ENCODE assay signal across 8 cellular contexts in the genomic region with DNA sequence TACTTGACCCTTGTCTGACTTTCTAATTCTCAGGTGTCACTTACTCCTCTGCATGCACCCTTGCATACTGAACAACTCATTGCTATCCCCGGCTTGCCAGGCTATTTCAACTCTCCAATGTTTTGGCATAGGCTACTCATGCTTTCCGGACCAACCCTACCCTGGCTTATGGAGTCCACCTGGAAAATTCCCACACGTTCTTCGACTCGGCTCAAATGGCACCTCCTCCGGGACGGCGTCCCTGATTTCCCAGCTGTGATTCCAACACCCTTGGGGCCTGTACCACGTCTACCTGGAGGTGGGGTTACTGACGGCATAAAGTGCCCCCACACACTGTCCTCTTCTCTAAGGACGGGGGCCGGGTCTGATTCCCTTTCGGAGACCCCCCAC. TPM values are rescaled to one million over a fixed set of nuclear protein-coding genes. Genes with fewer than 3 reads are reported as not detected.
DNase-seq lines count a peak whose midpoint lies in the region; ATAC-seq, FAIRE-seq and TF ChIP-seq lines count a peak whose summit lies in the region.

No MANE protein-coding gene starts in this region.

- BruUV-seq in K562 (replicated peaks; lab: Mats Ljungman, UMichigan) = no TSS peak

- peak overlapping the region; percentile 84 for H3K4me2 ChIP-seq in K562 (ENCODE audit: insufficient read depth, low read length)

- intact Hi-C loops in K562 (cut with micrococcal nuclease) (no loop called here), left colon (cut with DNase I, micrococcal nuclease) (no loop called here)

- H3K9ac ChIP-seq in K562 (ENCODE audit: insufficient read depth in 1 of 2, low read depth in 2 of 2, low read length in 2 of 2) = peak overlapping the region; percentile 57 to 94

- no peak for TF ChIP-seq CTCF in K562 (IDR thresholded peaks at IDR 0.05 in 2 of 3, conservative IDR thresholded peaks at IDR 0.05 in 1 of 3; ENCODE audit: insufficient read depth in 2 of 3, low read depth in 1 of 3, low read length in 3 of 3)

- H3K4me1 ChIP-seq in K562 (replicated peaks in 1 of 2; ENCODE audit: control insufficient read depth in 2 of 2, insufficient read depth in 2 of 2, low read length in 2 of 2) = peaks cover 4 to 8% of the 10 kb centered on the region in 2 experiments; a peak in 3 of 5 replicates

- peak overlapping the region; percentile 99 for H3K4me3 Mint-ChIP-seq in activated CD8-positive, alpha-beta memory T cell treated with anti-CD3 and anti-CD28 coated beads, Interleukin-2, amount 10 ng/mL, durations not matched to agents 7 days and 5 days

- peak overlapping the region; percentile 93 for H3K4me3 ChIP-seq in Jurkat, Clone E6-1 (ENCODE audit: low read length)
- H3K4me3 ChIP-seq in K562 = peak overlapping the region; percentile 81

- no peaks in the 10 kb centered on the region for H4K20me1 ChIP-seq in K562 (replicated peaks; ENCODE audit: control insufficient read depth, insufficient read depth, low read length)

- no peaks in the 10 kb centered on the region for H3K27me3 Mint-ChIP-seq in activated CD8-positive, alpha-beta memory T cell treated with anti-CD3 and anti-CD28 coated beads, Interleukin-2, amount 10 ng/mL, durations not matched to agents 7 days and 5 days

- peak overlapping the region; percentile 76 for H3K27ac Mint-ChIP-seq in activated CD8-positive, alpha-beta memory T cell treated with anti-CD3 and anti-CD28 coated beads, Interleukin-2, amount 10 ng/mL, durations not matched to agents 7 days and 5 days

- WGBS in K562 (ENCODE audit: insufficient coverage, low coverage, missing lambda C conversion rate) = 1% methylated on average over 12 of the region's 13 CpGs

- no peak for TF ChIP-seq POLR2A in K562 (conservative IDR thresholded peaks at IDR 0.05)

- H3K27ac ChIP-seq in K562 (ENCODE audit: extremely low read depth, low read depth, low read length) (peak overlapping the region; percentile 55; the same call in 1 of the 3 replicates), substantia nigra (ENCODE audit: low read depth, low read length, poor library complexity, severe bottlenecking) (peak overlapping the region; percentile 78)

- no peaks in the 10 kb centered on the region for H3K9me3 Mint-ChIP-seq in activated CD8-positive, alpha-beta memory T cell treated with anti-CD3 and anti-CD28 coated beads, Interleukin-2, amount 10 ng/mL, durations not matched to agents 7 days and 5 days (ENCODE audit: low read depth)

- DNase-seq in activated CD8-positive, alpha-beta memory T cell treated with anti-CD3 and anti-CD28 coated beads, Interleukin-2, amount 10 ng/mL, durations not matched to agents 7 days and 5 days = no peak
- DNase-seq in activated CD8-positive, alpha-beta memory T cell treated with anti-CD3 and anti-CD28 coated beads for 24 hours = no peak
- no peak for DNase-seq in Jurkat, Clone E6-1 (ENCODE audit: low read depth, low spot score)
- no peak for DNase-seq in K562 (ENCODE audit: extremely low read depth in 1 of 4, low spot score in 3 of 4)
- peak; percentile 40 to 41 for DNase-seq in left colon
- peak in 8 of 49 donors; percentile 2 to 74 (median 34) for DNase-seq in substantia nigra (lab: John Stamatoyannopoulos, UW)
- DNase-seq in NOMO-1 (lab: John Stamatoyannopoulos, UW; ENCODE audit: unreplicated experiment in 2 of 2) = no peak

- peaks cover 62% of the 10 kb centered on the region for H3K4me1 Mint-ChIP-seq in activated CD8-positive, alpha-beta memory T cell treated with anti-CD3 and anti-CD28 coated beads, Interleukin-2, amount 10 ng/mL, durations not matched to agents 7 days and 5 days

- no peaks in the 10 kb centered on the region for H3K9me3 ChIP-seq in K562 (replicated peaks; ENCODE audit: control insufficient read depth, insufficient read depth, low read depth, low read length)

- H3K36me3 Mint-ChIP-seq in activated CD8-positive, alpha-beta memory T cell treated with anti-CD3 and anti-CD28 coated beads, Interleukin-2, amount 10 ng/mL, durations not matched to agents 7 days and 5 days = peaks cover 47% of the 10 kb centered on the region

- H3K27me3 ChIP-seq in K562 (ENCODE audit: control insufficient read depth in 2 of 2, insufficient read depth in 2 of 2, low read length in 2 of 2) = no peaks in the 10 kb centered on the region

- H2AFZ ChIP-seq in K562 (ENCODE audit: low read depth, low read length) = peak overlapping the region; percentile 83

- no peak for TF ChIP-seq RAD21 in K562 (CRISPR knock-in tag; conservative IDR thresholded peaks at IDR 0.05 in 1 of 2, IDR thresholded peaks at IDR 0.05 in 1 of 2)

- ATAC-seq in activated CD8-positive, alpha-beta memory T cell treated with anti-CD3 and anti-CD28 coated beads, Interleukin-2, amount 10 ng/mL, durations not matched to agents 7 days and 5 days = peak; percentile 6
- ATAC-seq in K562 = peak; percentile 48
- peak; percentile 49 for ATAC-seq in left colon
- no peak for ATAC-seq in GM19328 (IDR thresholded peaks at IDR 0.05; ENCODE audit: unreplicated experiment)

- in situ Hi-C loops in K562 (cut with MboI) = no loop called here

- FAIRE-seq in K562 (lab: Jason Lieb, UNC) = no peak

- H3K79me2 ChIP-seq in K562 (ENCODE audit: control insufficient read depth, insufficient read depth, low read length) = peaks cover 43% of the 10 kb centered on the region

- TF ChIP-seq EP300 in K562 (IDR thresholded peaks at IDR 0.05; ENCODE audit: low read length) = no peak

- POLR2A ChIA-PET in K562 (lab: Yijun Ruan, JAX) = interaction anchor here (0.8 to 1.2 kb wide), 4 partner anchors 9 to 113 kb away, joined by 3 to 7 read pairs (median 4); no protein-coding TSS in a partner anchor

- H3K9me1 ChIP-seq in K562 (ENCODE audit: control insufficient read depth, insufficient read depth, low read length) = no peaks in the 10 kb centered on the region

- H3K36me3 ChIP-seq in K562 (ENCODE audit: control insufficient read depth, insufficient read depth, low read length) = peaks cover 32% of the 10 kb centered on the region; the same call in 1 of the 3 replicates

- CTCF ChIA-PET in activated CD8-positive, alpha-beta memory T cell treated with anti-CD3 and anti-CD28 coated beads, Interleukin-2, amount 10 ng/mL, durations not matched to agents 7 days and 5 days (lab: Charles Lee) = interaction anchor here (0.6 to 1.2 kb wide), 5 partner anchors 35 to 598 kb away, joined by 3 to 7 read pairs (median 3); no protein-coding TSS in a partner anchor
- CTCF ChIA-PET in K562 (lab: Yijun Ruan, JAX; ENCODE audit: low intra/inter-chr PET ratio) = no interaction called here

TF ChIP-seq in K562, 482 proteins besides CTCF, POLR2A, EP300 and RAD21 (continues in another document):
- TF ChIP-seq CBFA2T3 (IDR thresholded peaks at IDR 0.05) = no peak
- TF ChIP-seq SMARCA5 (IDR thresholded peaks at IDR 0.05) = peak; percentile 95
- TF ChIP-seq RBM15 (IDR thresholded peaks at IDR 0.05; ENCODE audit: insufficient read depth, low read length) = no peak
- 0 out of 2 replicates have a peak, but pooled peaks have one; percentile 12 for TF ChIP-seq ETV5 (CRISPR knock-in tag; IDR thresholded peaks at IDR 0.05; ENCODE audit: low read depth)
- TF ChIP-seq CCAR2 (IDR thresholded peaks at IDR 0.05; ENCODE audit: low read depth, low read length) = no peak

RNA-seq across cellular contexts. Expression of a gene that starts 0.5 kb away (rescaled TPM):
- 10 to 100 TPM; 34.7 to 45.4 TPM for total RNA-seq in activated CD8-positive, alpha-beta memory T cell treated with anti-CD3 and anti-CD28 coated beads, Interleukin-2, amount 10 ng/mL, durations not matched to agents 7 days and 5 days
- 13.0 TPM for polyA plus RNA-seq in Jurkat, Clone E6-1 (2012; ENCODE audit: insufficient read depth, insufficient read length)
- 48.3 and 51.8 TPM in 2 replicates for total RNA-seq in K562 (2011; cell fraction: chromatin; rRNA removed; ENCODE audit: low replicate concordance)
- total RNA-seq in K562 (2011; cell fraction: nucleolus; rRNA removed) = 22.4 and 26.3 TPM in 2 replicates
- 28.6 and 37.3 TPM in 2 replicates for total RNA-seq in K562 (2011; cell fraction: nucleoplasm; rRNA removed)
- total RNA-seq in K562 (2014; rRNA removed) (5.2 and 5.4 TPM in 2 replicates), K562 (2014; rRNA removed; fragmentation: Illumina TruSeq; extraction: Trizol) (6.9 and 7.6 TPM in 2 replicates), K562 (2015; rRNA removed; fragmentation: Illumina TruSeq; extraction: Trizol) (6.9 and 7.2 TPM in 2 replicates), K562 (2021) (7.6 and 9.4 TPM in 2 replicates), left colon (10 to 100 TPM in 1 of 2 donors, 1 to 10 TPM in 1; 10.0 to 13.6 TPM)
- polyA plus RNA-seq in K562 (2011; rRNA removed) (10.2 and 12.9 TPM in 2 replicates), K562 (2014; fragmentation: Illumina TruSeq; extraction: Trizol) (6.2 and 6.7 TPM in 2 replicates), K562 (2014; fragmentation: Nextera tagmentation; extraction: Ambion mirVana) (1 to 10 TPM; 1.3 to 1.6 TPM), K562 (2014; rRNA removed) (5.0 and 7.8 TPM in 2 replicates)
- 5.4 and 8.5 TPM in 2 replicates for polyA plus RNA-seq in K562 (2011; cell fraction: cytosol; rRNA removed)
- polyA plus RNA-seq in K562 (2011; cell fraction: nucleus; rRNA removed) = 14.2 and 16.9 TPM in 2 replicates
- polyA plus RNA-seq in K562 (2012) = 4.8 and 6.3 TPM in 2 replicates
- 14.0 and 14.5 TPM in 2 replicates for polyA minus RNA-seq in K562 (2011; rRNA and poly(A)+ RNA removed)
- 6.4 and 7.1 TPM in 2 replicates for polyA minus RNA-seq in K562 (2011; cell fraction: cytosol; rRNA and poly(A)+ RNA removed)
- polyA minus RNA-seq in K562 (2011; cell fraction: nucleus; rRNA and poly(A)+ RNA removed) = 8.3 and 15.2 TPM in 2 replicates

RNA-seq across cellular contexts. Expression of a gene that starts 0.6 kb away (rescaled TPM):
- total RNA-seq in activated CD8-positive, alpha-beta memory T cell treated with anti-CD3 and anti-CD28 coated beads, Interleukin-2, amount 10 ng/mL, durations not matched to agents 7 days and 5 days = 100 to 1,000 TPM; 196 to 249 TPM
- 202 TPM for polyA plus RNA-seq in Jurkat, Clone E6-1 (2012; ENCODE audit: insufficient read depth, insufficient read length)
- 32.1 and 33.8 TPM in 2 replicates for total RNA-seq in K562 (2011; cell fraction: chromatin; rRNA removed; ENCODE audit: low replicate concordance)
- 20.5 and 24.3 TPM in 2 replicates for total RNA-seq in K562 (2011; cell fraction: nucleolus; rRNA removed)
- total RNA-seq in K562 (2011; cell fraction: nucleoplasm; rRNA removed) = 25.4 and 29.5 TPM in 2 replicates
- total RNA-seq in K562 (2014; rRNA removed) (42.0 and 49.1 TPM in 2 replicates), K562 (2014; rRNA removed; fragmentation: Illumina TruSeq; extraction: Trizol) (34.3 and 35.2 TPM in 2 replicates), K562 (2015; rRNA removed; fragmentation: Illumina TruSeq; extraction: Trizol) (27.6 and 28.5 TPM in 2 replicates), K562 (2021) (125 and 133 TPM in 2 replicates), left colon (10 to 100 TPM; 57.2 to 69.6 TPM)
- polyA plus RNA-seq in K562 (2011; rRNA removed) (105 and 125 TPM in 2 replicates), K562 (2014; fragmentation: Illumina TruSeq; extraction: Trizol) (53.9 and 56.0 TPM in 2 replicates), K562 (2014; fragmentation: Nextera tagmentation; extraction: Ambion mirVana) (10 to 100 TPM; 25.2 to 40.4 TPM), K562 (2014; rRNA removed) (47.4 and 48.7 TPM in 2 replicates)
- 46.2 and 66.5 TPM in 2 replicates for polyA plus RNA-seq in K562 (2011; cell fraction: cytosol; rRNA removed)
- 30.6 and 46.8 TPM in 2 replicates for polyA plus RNA-seq in K562 (2011; cell fraction: nucleus; rRNA removed)
- polyA plus RNA-seq in K562 (2012) = 54.1 and 60.1 TPM in 2 replicates
- polyA minus RNA-seq in K562 (2011; rRNA and poly(A)+ RNA removed) = 135 and 168 TPM in 2 replicates
- polyA minus RNA-seq in K562 (2011; cell fraction: cytosol; rRNA and poly(A)+ RNA removed) = 36.3 and 41.3 TPM in 2 replicates
- 13.2 and 15.4 TPM in 2 replicates for polyA minus RNA-seq in K562 (2011; cell fraction: nucleus; rRNA and poly(A)+ RNA removed)

Comparison
In these comparisons a context has a peak if more than half of its experiments do, and no peak if none do; other contexts are left out.
1. DNase-seq: peak in left colon (2 of 2); none in activated CD8-positive, alpha-beta memory T cell treated with anti-CD3 and anti-CD28 coated beads, Interleukin-2, amount 10 ng/mL, durations not matched to agents 7 days and 5 days (single experiment), activated CD8-positive, alpha-beta memory T cell treated with anti-CD3 and anti-CD28 coated beads for 24 hours (single experiment), Jurkat, Clone E6-1 (single experiment), K562 (0 of 4) and NOMO-1 (0 of 2).